ENCODE assay signal across 11 cellular contexts in genomic region chr12:641321-641720, GRCh38. TPM values are rescaled to one million over a fixed set of nuclear protein-coding genes. Genes with fewer than 3 reads are reported as not detected.
A peak's percentile ranks its signal among the peaks of the same experiment; 100 is the strongest.
DNase-seq lines count a peak whose midpoint lies in the region; ATAC-seq and TF ChIP-seq lines count a peak whose summit lies in the region.
"Not testable (repeated sequence)": the region's sequence is repeated elsewhere in the genome, so short reads cannot be mapped to it uniquely, and the experiment has no call there.
"Had no signal": no experiment of that assay in that cellular context is flagged by ENCODE, and none has a peak within 500 bp of the region (broad histone marks: within the 10 kb centered on the region; RNA-seq: fewer than 3 reads in every experiment).

No MANE protein-coding gene starts in this region.

- H3K4me1 ChIP-seq in CD4-positive, alpha-beta memory T cell (ENCODE audit: insufficient read depth, low read length), result peaks cover 64% of the 10 kb centered on the region
- H3K4me1 ChIP-seq in esophagus squamous epithelium (peaks cover 38 to 97% (median 47%) of the 10 kb centered on the region in 3 donors), skeletal muscle tissue (ENCODE audit: control insufficient read depth in 3 of 3, insufficient read depth in 3 of 3, low read length in 3 of 3) (peaks cover 48 to 56% (median 51%) of the 10 kb centered on the region in 3 donors), upper lobe of left lung (peaks cover 47 to 84% (median 67%) of the 10 kb centered on the region in 4 donors)
- not testable (repeated sequence) for H3K4me1 ChIP-seq in neural progenitor cell

- not testable (repeated sequence) for H4K20me1 ChIP-seq in neural progenitor cell (ENCODE audit: low read depth)

- peak overlapping the region; percentile 29 to 96 (median 91) for H3K27ac Mint-ChIP-seq in CD4-positive, alpha-beta memory T cell
- H3K27ac Mint-ChIP-seq in activated B cell treated with CpG ODN at 0.5 μM for 24 hours, result peak overlapping the region; percentile 50
- H3K27ac Mint-ChIP-seq in activated naive CD8-positive, alpha-beta T cell, result peak overlapping the region; percentile 88
- not testable (repeated sequence) for H3K27ac Mint-ChIP-seq in neural progenitor cell

- H3K9me3 ChIP-seq in CD4-positive, alpha-beta memory T cell (ENCODE audit: control insufficient read depth in 1 of 2, low read length in 2 of 2); esophagus squamous epithelium; neural progenitor cell (ENCODE audit: low read depth); skeletal muscle tissue (ENCODE audit: control insufficient read depth in 3 of 3, low read length in 3 of 3); upper lobe of left lung: not testable (repeated sequence)

- H3K27me3 ChIP-seq in CD4-positive, alpha-beta memory T cell (ENCODE audit: insufficient read depth, low read length); esophagus squamous epithelium; skeletal muscle tissue (ENCODE audit: control insufficient read depth in 3 of 3, insufficient read depth in 3 of 3, low read length in 3 of 3); upper lobe of left lung: not testable (repeated sequence)
- peaks cover 10% of the 10 kb centered on the region for H3K27me3 ChIP-seq in neural progenitor cell

- H3K79me2 ChIP-seq in neural progenitor cell (ENCODE audit: low read depth), result not testable (repeated sequence)

- H3K9ac ChIP-seq in neural progenitor cell; skeletal muscle tissue (ENCODE audit: low read depth in 1 of 3, low read length in 3 of 3): not testable (repeated sequence)

- not testable (repeated sequence) for ATAC-seq in activated B cell treated with CpG ODN at 0.5 μM for 24 hours (ENCODE audit: low read depth); upper lobe of left lung (ENCODE audit: low FRiP score in 2 of 2)

- TF ChIP-seq EP300 in upper lobe of left lung (IDR thresholded peaks at IDR 0.05), result not testable (repeated sequence)

- not testable (repeated sequence) for TF ChIP-seq CTCF in activated B cell treated with CpG ODN at 0.5 μM for 24 hours (IDR thresholded peaks at IDR 0.05); esophagus squamous epithelium (IDR thresholded peaks at IDR 0.05); neural progenitor cell (IDR thresholded peaks at IDR 0.05); upper lobe of left lung (IDR thresholded peaks at IDR 0.05)

- not testable (repeated sequence) for DNase-seq in CD4-positive, alpha-beta memory T cell; activated B cell treated with CpG ODN at 0.5 μM for 24 hours; esophagus squamous epithelium (lab: John Stamatoyannopoulos, UW); neural progenitor cell (ENCODE audit: low spot score)
- DNase-seq in mesenteric fat pad (ENCODE audit: low spot score) (peak; percentile 55), upper lobe of left lung (peak in 1 of 2 donors; percentile 37)

- H3K36me3 ChIP-seq in CD4-positive, alpha-beta memory T cell (ENCODE audit: insufficient read depth, low read length); esophagus squamous epithelium; neural progenitor cell; skeletal muscle tissue (ENCODE audit: control insufficient read depth in 3 of 3, insufficient read depth in 3 of 3, low read length in 3 of 3); upper lobe of left lung: not testable (repeated sequence)

- 95 to 100% methylated on average over 1 to 10 of the region's 11 CpGs for WGBS in esophagus squamous epithelium, 2 donors
- WGBS in upper lobe of left lung, 2 donors, result 74 to 86% methylated on average over 11 of the region's 11 CpGs

- intact Hi-C loops in CD4-positive, alpha-beta memory T cell (cut with micrococcal nuclease); activated B cell treated with CpG ODN at 0.5 μM for 24 hours (cut with micrococcal nuclease): not testable (repeated sequence)
- intact Hi-C loops in esophagus squamous epithelium (cut with DNase I), result loop anchor here (10.0 kb wide), 2 partner anchors 67 to 113 kb away; partner anchors contain the start of gene WNK1

- H3K4me3 Mint-ChIP-seq in CD4-positive, alpha-beta memory T cell, result peak overlapping the region in 7 of 8 donors; percentile 17 to 80 (median 36)
- not testable (repeated sequence) for H3K4me3 Mint-ChIP-seq in activated B cell treated with CpG ODN at 0.5 μM for 24 hours; activated naive CD8-positive, alpha-beta T cell
- peak overlapping the region; percentile 66 for H3K4me3 Mint-ChIP-seq in neural progenitor cell

- CTCF ChIA-PET in CD4-positive, alpha-beta memory T cell (lab: Charles Lee; ENCODE audit: partially characterized antibody), result interaction anchor here (0.7 to 2.8 kb wide), 2 partner anchors 17 to 110 kb away, joined by 3 to 24 read pairs; partner anchors contain the start of gene WNK1
- CTCF ChIA-PET in activated B cell treated with CpG ODN at 0.5 μM for 24 hours (lab: Charles Lee), result interaction anchor here (0.8 to 3.2 kb wide), 3 partner anchors 27 to 175 kb away, joined by 3 to 28 read pairs (median 12); partner anchors contain the start of gene WNK1

- not testable (repeated sequence) for H3K4me3 ChIP-seq in CD4-positive, alpha-beta memory T cell (ENCODE audit: low read length in 2 of 2); esophagus squamous epithelium; neural progenitor cell; skeletal muscle tissue (ENCODE audit: low read length in 3 of 3)
- H3K4me3 ChIP-seq in upper lobe of left lung, result peak overlapping the region in 1 of 4 donors; percentile 72

- H3F3A ChIP-seq in neural progenitor cell (ENCODE audit: low read depth), result peaks cover 12% of the 10 kb centered on the region

- H3K27me3 Mint-ChIP-seq in CD4-positive, alpha-beta memory T cell; activated B cell treated with CpG ODN at 0.5 μM for 24 hours; activated naive CD8-positive, alpha-beta T cell; neural progenitor cell (ENCODE audit: insufficient read depth, low read depth): not testable (repeated sequence)

- not testable (repeated sequence) for H3K27ac ChIP-seq in CD4-positive, alpha-beta memory T cell (ENCODE audit: low read depth, low read length); neural progenitor cell
- H3K27ac ChIP-seq in esophagus squamous epithelium, result peak overlapping the region; percentile 31 to 99 (median 98)
- H3K27ac ChIP-seq in skeletal muscle tissue (ENCODE audit: low read depth, low read length), result peak overlapping the region; percentile 96
- H3K27ac ChIP-seq in upper lobe of left lung, result peak overlapping the region; percentile 97 to 99 (median 98)

- peaks cover 41 to 74% (median 59%) of the 10 kb centered on the region in 4 donors for H3K4me1 Mint-ChIP-seq in CD4-positive, alpha-beta memory T cell
- peaks cover 54% of the 10 kb centered on the region for H3K4me1 Mint-ChIP-seq in activated B cell treated with CpG ODN at 0.5 μM for 24 hours
- peaks cover 46% of the 10 kb centered on the region for H3K4me1 Mint-ChIP-seq in activated naive CD8-positive, alpha-beta T cell (ENCODE audit: low read depth)
- H3K4me1 Mint-ChIP-seq in neural progenitor cell, result peaks cover 18% of the 10 kb centered on the region

- not testable (repeated sequence) for H2AFZ ChIP-seq in neural progenitor cell (replicated peaks)

- H3K36me3 Mint-ChIP-seq in CD4-positive, alpha-beta memory T cell, result peaks cover 0 to 12% of the 10 kb centered on the region in 2 donors
- H3K36me3 Mint-ChIP-seq in activated B cell treated with CpG ODN at 0.5 μM for 24 hours (ENCODE audit: low read depth); activated naive CD8-positive, alpha-beta T cell; neural progenitor cell: not testable (repeated sequence)

- POLR2A ChIA-PET in CD4-positive, alpha-beta memory T cell (lab: Charles Lee; ENCODE audit: partially characterized antibody), result interaction anchor here (1.0 to 8.0 kb wide), 4 partner anchors 10 to 111 kb away, joined by 3 to 132 read pairs (median 30); partner anchors contain the start of gene WNK1
- POLR2A ChIA-PET in activated B cell treated with CpG ODN at 0.5 μM for 24 hours (lab: Charles Lee), result interaction anchor here (2.7 to 3.8 kb wide), 4 partner anchors 18 to 111 kb away, joined by 18 to 93 read pairs (median 50); partner anchors contain the start of gene WNK1

- not testable (repeated sequence) for H3K9me3 Mint-ChIP-seq in CD4-positive, alpha-beta memory T cell; activated B cell treated with CpG ODN at 0.5 μM for 24 hours; activated naive CD8-positive, alpha-beta T cell (ENCODE audit: low read depth); neural progenitor cell

- H3K4me2 ChIP-seq in neural progenitor cell, result not testable (repeated sequence)

- TF ChIP-seq POLR2A in esophagus squamous epithelium (IDR thresholded peaks at IDR 0.05); upper lobe of left lung (IDR thresholded peaks at IDR 0.05): not testable (repeated sequence)

RNA-seq across cellular contexts. Expression of gene NINJ2, which starts 21.9 kb away (rescaled TPM):
- 1 to 10 TPM; 3.7 to 4.5 TPM for total RNA-seq in CD4-positive, alpha-beta memory T cell
- polyA plus RNA-seq in CD4-positive, alpha-beta memory T cell, result 10 to 100 TPM; 25.5 to 30.3 TPM
- total RNA-seq in activated B cell treated with CpG ODN at 0.5 μM for 24 hours, result 3.0 and 3.6 TPM in 2 replicates
- 10 to 100 TPM in 1 of 4 donors, 1 to 10 TPM in 3; 2.2 to 14.9 (median 4.5) TPM for total RNA-seq in esophagus squamous epithelium
- 18.5 TPM for total RNA-seq in mesenteric fat pad
- total RNA-seq in neural progenitor cell (ENCODE audit: low replicate concordance), result 0.37 TPM in 1 of 2 replicates, not detected in the other
- total RNA-seq in skeletal muscle tissue, result 2.6 TPM
- total RNA-seq in upper lobe of left lung, result 10 to 100 TPM; 15.6 to 73.3 (median 36.2) TPM
- total RNA-seq: A673, H4, HFFc6 had no signal
